ENCODE assay signal across 20 cellular contexts in the genomic region with DNA sequence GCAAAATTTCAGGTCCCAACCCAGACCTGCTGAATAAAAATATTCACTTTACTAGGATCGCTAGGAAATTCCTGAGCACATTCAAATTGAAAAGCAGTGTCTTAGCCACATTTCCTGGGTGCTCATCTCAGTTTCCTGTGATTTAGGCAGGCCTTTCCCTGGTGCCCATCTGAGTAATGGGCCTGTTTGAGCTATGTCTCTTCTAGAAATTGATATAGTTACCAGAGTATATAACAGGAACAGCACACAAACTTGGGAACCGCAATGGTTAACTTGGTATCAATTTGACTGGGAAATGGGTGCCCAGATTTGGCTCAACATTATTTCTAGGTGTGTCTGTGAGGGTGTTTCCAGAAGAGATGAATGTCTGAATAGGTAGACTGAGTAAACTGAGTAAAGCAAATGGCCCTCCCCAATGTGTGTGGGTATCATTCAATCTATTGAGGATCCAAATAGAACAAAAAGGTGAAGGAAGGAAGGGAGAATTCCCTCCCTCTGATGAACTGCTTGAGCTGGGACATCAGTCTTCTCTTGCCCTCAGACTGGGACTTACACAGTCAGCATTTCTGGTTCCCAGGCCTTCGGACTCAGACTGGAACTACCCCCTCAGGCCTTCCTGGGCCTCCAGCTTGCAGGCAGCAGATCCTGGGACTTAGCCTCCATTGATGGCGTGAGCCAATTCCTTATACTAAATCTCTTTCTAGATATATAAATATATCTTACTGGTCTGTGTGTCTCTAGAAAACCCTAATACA.
DNase-seq lines count a peak whose midpoint lies in the region; ATAC-seq, FAIRE-seq and TF ChIP-seq lines count a peak whose summit lies in the region.
"Had no signal": no experiment of that assay in that cellular context is flagged by ENCODE, and none has a peak within 500 bp of the region (broad histone marks: within the 10 kb centered on the region; RNA-seq: fewer than 3 reads in every experiment).

No MANE protein-coding gene starts in this region.

- peak overlapping the region; percentile 83 for H2AFZ ChIP-seq in K562 (ENCODE audit: low read depth, low read length)

- DNase-seq in activated naive CD4-positive, alpha-beta T cell treated with anti-CD3 and anti-CD28 coated beads, Interleukin-2, amount 50 U/mL, for 72 hours (ENCODE audit: low spot score in 2 of 2): no peak
- no peak for DNase-seq in activated naive CD4-positive, alpha-beta T cell treated with Interleukin-2 at 50 U/mL for 16 hours
- DNase-seq in K562 (ENCODE audit: extremely low read depth in 1 of 4, low spot score in 3 of 4) (no peak), GM10248 (ENCODE audit: extremely low spot score) (no peak)
- DNase-seq: AML-193, KBM-7, NCI-H1105, NCI-H2081 treated with DMSO at 0.1 percent for 48 hours, NCI-H510A treated with DMSO at 0.1 percent for 48 hours, NCI-H774, Right ventricle myocardium superior, SW 1271 had no signal

- FAIRE-seq in K562 (lab: Jason Lieb, UNC): no peak
- FAIRE-seq: D721Med, H1, RCC 7860 had no signal

- TF ChIP-seq EP300 in K562 (IDR thresholded peaks at IDR 0.05; ENCODE audit: low read length): no peak

- no peaks in the 10 kb centered on the region for H3K79me2 ChIP-seq in K562 (ENCODE audit: control insufficient read depth, insufficient read depth, low read length)

- peaks cover 7% of the 10 kb centered on the region for H3K9me3 ChIP-seq in K562 (replicated peaks; ENCODE audit: control insufficient read depth, insufficient read depth, low read depth, low read length)

- ATAC-seq in activated naive CD4-positive, alpha-beta T cell treated with anti-CD3 and anti-CD28 coated beads, Interleukin-2, amount 50 U/mL, for 72 hours: peak; percentile 81 to 84
- ATAC-seq in GM19351 (IDR thresholded peaks at IDR 0.05; ENCODE audit: unreplicated experiment): peak; percentile 67
- peak; percentile 53 for ATAC-seq in HG02642 (IDR thresholded peaks at IDR 0.05; ENCODE audit: poor library complexity, unreplicated experiment)
- ATAC-seq in K562: 0 out of 3 replicates have a peak, but pooled peaks have one; percentile 9
- ATAC-seq in esophagus mucosa: no peak
- ATAC-seq in HG02884 (IDR thresholded peaks at IDR 0.05; ENCODE audit: unreplicated experiment): no peak

- no peak overlapping the region for H3K4me3 ChIP-seq in K562

- in situ Hi-C loops in K562 (cut with MboI): loop anchor here (10.0 kb wide), 1 partner anchor 93 kb away; no protein-coding TSS in a partner anchor

- TF ChIP-seq RAD21 in K562 (CRISPR knock-in tag; conservative IDR thresholded peaks at IDR 0.05 in 1 of 2, IDR thresholded peaks at IDR 0.05 in 1 of 2): no peak

- intact Hi-C loops in K562 (cut with micrococcal nuclease): loop anchor here (10.0 kb wide), 1 partner anchor 453 kb away; no protein-coding TSS in a partner anchor

- peak overlapping the region; percentile 72; the same call in 2 of the 3 replicates for H3K27ac ChIP-seq in K562 (ENCODE audit: extremely low read depth, low read depth, low read length)
- H3K27ac ChIP-seq: C4-2B had no signal

- 91% methylated on average over 4 of the region's 4 CpGs for WGBS in K562 (ENCODE audit: insufficient coverage, low coverage, missing lambda C conversion rate)

- H3K27me3 ChIP-seq in K562 (ENCODE audit: control insufficient read depth in 2 of 2, insufficient read depth in 2 of 2, low read length in 2 of 2): no peaks in the 10 kb centered on the region

- no peaks in the 10 kb centered on the region for H4K20me1 ChIP-seq in K562 (replicated peaks; ENCODE audit: control insufficient read depth, insufficient read depth, low read length)

- H3K9me1 ChIP-seq in K562 (ENCODE audit: control insufficient read depth, insufficient read depth, low read length): peaks cover 3% of the 10 kb centered on the region

- TF ChIP-seq POLR2A in K562 (conservative IDR thresholded peaks at IDR 0.05): no peak

- no peaks in the 10 kb centered on the region for H3K36me3 ChIP-seq in K562 (ENCODE audit: control insufficient read depth, insufficient read depth, low read length)

- H3K27ac Mint-ChIP-seq in activated naive CD4-positive, alpha-beta T cell treated with anti-CD3 and anti-CD28 coated beads, Interleukin-2, amount 50 U/mL, for 72 hours: no peak overlapping the region

- BruUV-seq in K562 (replicated peaks; lab: Mats Ljungman, UMichigan): no TSS peak

- H3K9ac ChIP-seq in K562 (ENCODE audit: insufficient read depth in 1 of 2, low read depth in 2 of 2, low read length in 2 of 2): peak overlapping the region in 1 of 2 experiments; percentile 64; a peak in 1 of 4 replicates

- 0 out of 2 replicates have a peak overlapping the region, but pooled peaks have one; percentile 38 for H3K4me2 ChIP-seq in K562 (ENCODE audit: insufficient read depth, low read length)

- H3K4me1 ChIP-seq in K562 (replicated peaks in 1 of 2; ENCODE audit: control insufficient read depth in 2 of 2, insufficient read depth in 2 of 2, low read length in 2 of 2): peaks cover 7 to 45% of the 10 kb centered on the region in 2 experiments

- POLR2A ChIA-PET in K562 (lab: Yijun Ruan, JAX): no interaction called here
- POLR2A ChIA-PET in GM10248 (lab: Yijun Ruan, JAX): no interaction called here

- CTCF ChIA-PET in K562 (lab: Yijun Ruan, JAX; ENCODE audit: low intra/inter-chr PET ratio) (interaction anchor here (0.6 kb wide), 1 partner anchor 98 kb away, joined by 3 read pairs; no protein-coding TSS in a partner anchor), GM10248 (lab: Yijun Ruan, JAX) (interaction anchor here (1.1 to 1.3 kb wide), 2 partner anchors 19 to 97 kb away, joined by 3 read pairs; no protein-coding TSS in a partner anchor)

- peaks cover 9 to 12% of the 10 kb centered on the region in 2 donors for H3K9me3 Mint-ChIP-seq in activated naive CD4-positive, alpha-beta T cell treated with anti-CD3 and anti-CD28 coated beads, Interleukin-2, amount 50 U/mL, for 72 hours

- peaks cover 6 to 10% of the 10 kb centered on the region in 2 donors for H3K36me3 Mint-ChIP-seq in activated naive CD4-positive, alpha-beta T cell treated with anti-CD3 and anti-CD28 coated beads, Interleukin-2, amount 50 U/mL, for 72 hours

- TF ChIP-seq CTCF in K562 (IDR thresholded peaks at IDR 0.05 in 2 of 3, conservative IDR thresholded peaks at IDR 0.05 in 1 of 3; ENCODE audit: insufficient read depth in 2 of 3, low read depth in 1 of 3, low read length in 3 of 3) (no peak), GM10248 (IDR thresholded peaks at IDR 0.05; ENCODE audit: control extremely low read depth, extremely low read depth, low read depth, missing control alignments) (no peak)

TF ChIP-seq in K562, 482 proteins besides CTCF, POLR2A, EP300 and RAD21 (continues in another document):
- TF ChIP-seq, protein P1, sequence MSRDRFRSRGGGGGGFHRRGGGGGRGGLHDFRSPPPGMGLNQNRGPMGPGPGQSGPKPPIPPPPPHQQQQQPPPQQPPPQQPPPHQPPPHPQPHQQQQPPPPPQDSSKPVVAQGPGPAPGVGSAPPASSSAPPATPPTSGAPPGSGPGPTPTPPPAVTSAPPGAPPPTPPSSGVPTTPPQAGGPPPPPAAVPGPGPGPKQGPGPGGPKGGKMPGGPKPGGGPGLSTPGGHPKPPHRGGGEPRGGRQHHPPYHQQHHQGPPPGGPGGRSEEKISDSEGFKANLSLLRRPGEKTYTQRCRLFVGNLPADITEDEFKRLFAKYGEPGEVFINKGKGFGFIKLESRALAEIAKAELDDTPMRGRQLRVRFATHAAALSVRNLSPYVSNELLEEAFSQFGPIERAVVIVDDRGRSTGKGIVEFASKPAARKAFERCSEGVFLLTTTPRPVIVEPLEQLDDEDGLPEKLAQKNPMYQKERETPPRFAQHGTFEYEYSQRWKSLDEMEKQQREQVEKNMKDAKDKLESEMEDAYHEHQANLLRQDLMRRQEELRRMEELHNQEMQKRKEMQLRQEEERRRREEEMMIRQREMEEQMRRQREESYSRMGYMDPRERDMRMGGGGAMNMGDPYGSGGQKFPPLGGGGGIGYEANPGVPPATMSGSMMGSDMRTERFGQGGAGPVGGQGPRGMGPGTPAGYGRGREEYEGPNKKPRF (IDR thresholded peaks at IDR 0.05; ENCODE audit: low read depth, low read length): no peak
- no peak for TF ChIP-seq ZNF695 (CRISPR knock-in tag; IDR thresholded peaks at IDR 0.05)
- TF ChIP-seq, protein P2, sequence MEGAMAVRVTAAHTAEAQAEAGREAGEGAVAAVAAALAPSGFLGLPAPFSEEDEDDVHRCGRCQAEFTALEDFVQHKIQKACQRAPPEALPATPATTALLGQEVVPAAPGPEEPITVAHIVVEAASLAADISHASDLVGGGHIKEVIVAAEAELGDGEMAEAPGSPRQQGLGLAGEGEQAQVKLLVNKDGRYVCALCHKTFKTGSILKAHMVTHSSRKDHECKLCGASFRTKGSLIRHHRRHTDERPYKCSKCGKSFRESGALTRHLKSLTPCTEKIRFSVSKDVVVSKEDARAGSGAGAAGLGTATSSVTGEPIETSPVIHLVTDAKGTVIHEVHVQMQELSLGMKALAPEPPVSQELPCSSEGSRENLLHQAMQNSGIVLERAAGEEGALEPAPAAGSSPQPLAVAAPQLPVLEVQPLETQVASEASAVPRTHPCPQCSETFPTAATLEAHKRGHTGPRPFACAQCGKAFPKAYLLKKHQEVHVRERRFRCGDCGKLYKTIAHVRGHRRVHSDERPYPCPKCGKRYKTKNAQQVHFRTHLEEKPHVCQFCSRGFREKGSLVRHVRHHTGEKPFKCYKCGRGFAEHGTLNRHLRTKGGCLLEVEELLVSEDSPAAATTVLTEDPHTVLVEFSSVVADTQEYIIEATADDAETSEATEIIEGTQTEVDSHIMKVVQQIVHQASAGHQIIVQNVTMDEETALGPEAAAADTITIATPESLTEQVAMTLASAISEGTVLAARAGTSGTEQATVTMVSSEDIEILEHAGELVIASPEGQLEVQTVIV (CRISPR knock-in tag; IDR thresholded peaks at IDR 0.05; ENCODE audit: borderline replicate concordance): no peak
- TF ChIP-seq ZNF316 (IDR thresholded peaks at IDR 0.05): peak; percentile 91
- TF ChIP-seq, protein P3, sequence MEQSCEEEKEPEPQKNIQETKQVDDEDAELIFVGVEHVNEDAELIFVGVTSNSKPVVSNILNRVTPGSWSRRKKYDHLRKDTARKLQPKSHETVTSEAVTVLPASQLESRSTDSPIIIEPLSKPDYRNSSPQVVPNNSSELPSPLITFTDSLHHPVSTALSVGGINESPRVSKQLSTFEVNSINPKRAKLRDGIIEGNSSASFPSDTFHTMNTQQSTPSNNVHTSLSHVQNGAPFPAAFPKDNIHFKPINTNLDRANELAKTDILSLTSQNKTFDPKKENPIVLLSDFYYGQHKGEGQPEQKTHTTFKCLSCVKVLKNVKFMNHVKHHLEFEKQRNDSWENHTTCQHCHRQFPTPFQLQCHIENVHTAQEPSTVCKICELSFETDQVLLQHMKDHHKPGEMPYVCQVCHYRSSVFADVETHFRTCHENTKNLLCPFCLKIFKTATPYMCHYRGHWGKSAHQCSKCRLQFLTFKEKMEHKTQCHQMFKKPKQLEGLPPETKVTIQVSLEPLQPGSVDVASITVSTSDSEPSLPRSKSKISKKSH (CRISPR knock-in tag; IDR thresholded peaks at IDR 0.05): no peak
- peak; percentile 73 for TF ChIP-seq MAFG (tag; conservative IDR thresholded peaks at IDR 0.05)
- no peak for TF ChIP-seq POLR2AphosphoS5 (IDR thresholded peaks at IDR 0.05; ENCODE audit: control insufficient read depth, insufficient read depth, low read depth, low read length)

Comparison
In these comparisons a context has a peak if more than half of its experiments do, and no peak if none do; other contexts are left out.
1. ATAC-seq: peak in activated naive CD4-positive, alpha-beta T cell treated with anti-CD3 and anti-CD28 coated beads, Interleukin-2, amount 50 U/mL, for 72 hours (2 of 2), GM19351 (single experiment), HG02642 (single experiment) and K562 (single experiment); none in esophagus mucosa (single experiment) and HG02884 (single experiment).